In the genomic region with DNA sequence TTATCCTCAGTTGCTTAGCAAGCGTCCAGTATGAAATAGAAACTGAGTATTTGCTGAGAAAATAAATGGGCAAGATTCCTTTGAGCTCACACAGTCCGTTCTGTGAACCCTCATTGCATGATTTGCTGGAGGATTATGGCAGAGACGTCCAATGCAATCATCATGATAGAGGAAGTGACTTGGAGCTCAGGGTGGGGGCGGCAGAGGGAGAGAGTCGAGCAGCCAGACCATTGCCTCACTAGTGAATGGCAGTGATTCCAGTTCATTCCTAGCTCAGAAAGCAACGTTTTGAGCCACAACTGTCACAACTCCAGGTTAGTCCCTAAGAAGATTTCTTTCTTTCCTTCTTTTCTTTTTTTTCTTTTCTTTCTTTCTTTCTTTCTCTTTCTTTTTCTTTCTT, we compare ENCODE assay signal across 1 cellular context.
TF ChIP-seq lines count a peak whose summit lies in the region.

No MANE protein-coding gene starts in this region.

TF ChIP-seq in HCT116, 20 proteins besides CTCF, POLR2A, EP300 and RAD21 (continued from another document):
- TF ChIP-seq, protein P1, sequence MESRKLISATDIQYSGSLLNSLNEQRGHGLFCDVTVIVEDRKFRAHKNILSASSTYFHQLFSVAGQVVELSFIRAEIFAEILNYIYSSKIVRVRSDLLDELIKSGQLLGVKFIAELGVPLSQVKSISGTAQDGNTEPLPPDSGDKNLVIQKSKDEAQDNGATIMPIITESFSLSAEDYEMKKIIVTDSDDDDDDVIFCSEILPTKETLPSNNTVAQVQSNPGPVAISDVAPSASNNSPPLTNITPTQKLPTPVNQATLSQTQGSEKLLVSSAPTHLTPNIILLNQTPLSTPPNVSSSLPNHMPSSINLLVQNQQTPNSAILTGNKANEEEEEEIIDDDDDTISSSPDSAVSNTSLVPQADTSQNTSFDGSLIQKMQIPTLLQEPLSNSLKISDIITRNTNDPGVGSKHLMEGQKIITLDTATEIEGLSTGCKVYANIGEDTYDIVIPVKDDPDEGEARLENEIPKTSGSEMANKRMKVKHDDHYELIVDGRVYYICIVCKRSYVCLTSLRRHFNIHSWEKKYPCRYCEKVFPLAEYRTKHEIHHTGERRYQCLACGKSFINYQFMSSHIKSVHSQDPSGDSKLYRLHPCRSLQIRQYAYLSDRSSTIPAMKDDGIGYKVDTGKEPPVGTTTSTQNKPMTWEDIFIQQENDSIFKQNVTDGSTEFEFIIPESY (IDR thresholded peaks at IDR 0.05; ENCODE audit: extremely low read depth, insufficient replicate concordance, low read length) = no peak
- no peak for TF ChIP-seq EZH2 (IDR thresholded peaks at IDR 0.05)
- TF ChIP-seq, protein P2, sequence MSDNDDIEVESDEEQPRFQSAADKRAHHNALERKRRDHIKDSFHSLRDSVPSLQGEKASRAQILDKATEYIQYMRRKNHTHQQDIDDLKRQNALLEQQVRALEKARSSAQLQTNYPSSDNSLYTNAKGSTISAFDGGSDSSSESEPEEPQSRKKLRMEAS (IDR thresholded peaks at IDR 0.05) = no peak
- TF ChIP-seq YY1 (IDR thresholded peaks at IDR 0.05; ENCODE audit: extremely low read depth, insufficient replicate concordance, low read depth, low read length) = no peak
- no peak for TF ChIP-seq CBX3 (IDR thresholded peaks at IDR 0.05; ENCODE audit: low read depth)
